In genomic region chr14:74956000-74956279, GRCh38 we compare ENCODE assay signal across 10 cellular contexts. TPM values are rescaled to one million over a fixed set of nuclear protein-coding genes. Genes with fewer than 3 reads are reported as not detected.
DNase-seq lines count a peak whose midpoint lies in the region; ATAC-seq, FAIRE-seq and TF ChIP-seq lines count a peak whose summit lies in the region.
"Had no signal": no experiment of that assay in that cellular context is flagged by ENCODE, and none has a peak within 500 bp of the region (broad histone marks: within the 10 kb centered on the region; RNA-seq: fewer than 3 reads in every experiment).

No MANE protein-coding gene starts in this region.

- H3K9me3 ChIP-seq in A549: no peaks in the 10 kb centered on the region
- H3K9me3 ChIP-seq in HEK293 (ENCODE audit: control insufficient read depth, insufficient read depth, low read depth, low read length): no peaks in the 10 kb centered on the region
- H3K9me3 ChIP-seq in naive thymus-derived CD4-positive, alpha-beta T cell (ENCODE audit: control insufficient read depth in 2 of 3, low read length in 3 of 3): no peaks in the 10 kb centered on the region

- H3K27ac ChIP-seq in A549: peak overlapping the region; percentile 60 to 80; a peak in 3 of 6 replicates
- no peak overlapping the region; the same call in 1 of the 2 replicates for H3K27ac ChIP-seq in HEK293 (ENCODE audit: extremely low read depth, low read depth, low read length)
- H3K27ac ChIP-seq in naive thymus-derived CD4-positive, alpha-beta T cell (ENCODE audit: low read depth, low read length): no peak overlapping the region

- CTCF ChIA-PET in A549 (lab: Yijun Ruan, JAX): interaction anchor here (1.2 to 11.6 kb wide), 5 partner anchors 11 to 133 kb away, joined by 4 to 105 read pairs (median 8); no protein-coding TSS in a partner anchor
- CTCF ChIA-PET in HEK293 (lab: Yijun Ruan, JAX): interaction anchor here (1.0 to 3.0 kb wide), 2 partner anchors 10 to 21 kb away, joined by 7 to 15 read pairs; no protein-coding TSS in a partner anchor
- CTCF ChIA-PET in naive thymus-derived CD4-positive, alpha-beta T cell (lab: Charles Lee): no interaction called here

- ATAC-seq in A549 (no peak), GM18519 (IDR thresholded peaks at IDR 0.05; ENCODE audit: low FRiP score, unreplicated experiment) (no peak)
- no peak for ATAC-seq in central memory CD8-positive, alpha-beta T cell (replicated peaks; ENCODE audit: extremely low read depth, poor library complexity, severe bottlenecking)
- ATAC-seq in naive thymus-derived CD4-positive, alpha-beta T cell: no peak

- TF ChIP-seq POLR2A in A549 (IDR thresholded peaks at IDR 0.05; ENCODE audit: low read length): no peak

- no peaks in the 10 kb centered on the region for H3K9me3 Mint-ChIP-seq in central memory CD8-positive, alpha-beta T cell
- H3K9me3 Mint-ChIP-seq in naive thymus-derived CD4-positive, alpha-beta T cell: no peaks in the 10 kb centered on the region
- H3K9me3 Mint-ChIP-seq: dendritic cell treated with granulocyte-macrophage colony-stimulating factor and Interleukin-4, amounts not matched to agents 40 ng/mL and 50 ng/mL, for 4 days had no signal

- H3K27me3 ChIP-seq in naive thymus-derived CD4-positive, alpha-beta T cell (ENCODE audit: control insufficient read depth in 2 of 2, insufficient read depth in 2 of 2, low read length in 2 of 2): peaks cover 0 to 8% of the 10 kb centered on the region in 2 donors

- no peak for FAIRE-seq in A549 (lab: Jason Lieb, UNC)

- peaks cover 2% of the 10 kb centered on the region for H3K36me3 Mint-ChIP-seq in central memory CD8-positive, alpha-beta T cell (ENCODE audit: insufficient read depth)
- H3K36me3 Mint-ChIP-seq in naive thymus-derived CD4-positive, alpha-beta T cell: no peaks in the 10 kb centered on the region

- H3K4me1 ChIP-seq in A549: peaks cover 7% of the 10 kb centered on the region
- peaks cover 20% of the 10 kb centered on the region for H3K4me1 ChIP-seq in HEK293 (ENCODE audit: control insufficient read depth, insufficient read depth, low read length)
- H3K4me1 ChIP-seq in naive thymus-derived CD4-positive, alpha-beta T cell (ENCODE audit: control insufficient read depth in 2 of 2, insufficient read depth in 2 of 2, low read length in 2 of 2): peaks cover 0 to 4% of the 10 kb centered on the region in 2 donors

- in situ Hi-C loops in KBM-7 (cut with MboI; ENCODE audit: low pct_unique_long_range_greater_than_20kb, low sequenced_read_pairs): no loop called here

- POLR2A ChIA-PET in A549 (lab: Yijun Ruan, JAX) (interaction anchor here (0.6 to 1.0 kb wide), 2 partner anchors 14 to 50 kb away, joined by 3 read pairs; no protein-coding TSS in a partner anchor), HEK293 (lab: Yijun Ruan, JAX) (interaction anchor here (1.0 to 1.6 kb wide), 6 partner anchors 9 to 113 kb away, joined by 3 to 6 read pairs (median 4); partner anchors contain the start of genes ACYP1, EIF2B2 and ZC2HC1C)
- POLR2A ChIA-PET in naive thymus-derived CD4-positive, alpha-beta T cell (lab: Charles Lee): no interaction called here

- WGBS in A549 (ENCODE audit: missing lambda C conversion rate): 88% methylated on average over 8 of the region's 9 CpGs

- peak overlapping the region; percentile 89 for H3K4me2 ChIP-seq in A549

- TF ChIP-seq CTCF in A549 (IDR thresholded peaks at IDR 0.05) (no peak), HEK293 (tag by site-specific recombination; IDR thresholded peaks at IDR 0.05) (no peak)

- H3K4me3 Mint-ChIP-seq in central memory CD8-positive, alpha-beta T cell: peak overlapping the region; percentile 27
- H3K4me3 Mint-ChIP-seq in naive thymus-derived CD4-positive, alpha-beta T cell: peak overlapping the region; percentile 24 to 70 (median 58)

- H3K27ac Mint-ChIP-seq in central memory CD8-positive, alpha-beta T cell (ENCODE audit: low read depth): no peak overlapping the region
- no peak overlapping the region for H3K27ac Mint-ChIP-seq in naive thymus-derived CD4-positive, alpha-beta T cell
- H3K27ac Mint-ChIP-seq: dendritic cell treated with granulocyte-macrophage colony-stimulating factor and Interleukin-4, amounts not matched to agents 40 ng/mL and 50 ng/mL, for 4 days had no signal

- peak overlapping the region; percentile 60 for H3K4me3 ChIP-seq in A549
- peak overlapping the region; percentile 29; the same call in 1 of the 2 replicates for H3K4me3 ChIP-seq in HEK293 (ENCODE audit: low read depth, low read length)
- H3K4me3 ChIP-seq in naive thymus-derived CD4-positive, alpha-beta T cell (ENCODE audit: low read length): no peak overlapping the region

- H3K27me3 Mint-ChIP-seq in central memory CD8-positive, alpha-beta T cell: peaks cover 9% of the 10 kb centered on the region
- H3K27me3 Mint-ChIP-seq in naive thymus-derived CD4-positive, alpha-beta T cell: peaks cover 4 to 15% (median 11%) of the 10 kb centered on the region in 5 donors

- DNase-seq in A549 (ENCODE audit: low read depth in 1 of 2, low spot score in 1 of 2) (no peak), glomerular visceral epithelial cell (ENCODE audit: extremely low spot score) (no peak), kidney tubule cell (ENCODE audit: low spot score) (no peak), KBM-7 (no peak)
- no peak for DNase-seq in central memory CD8-positive, alpha-beta T cell (ENCODE audit: low spot score in 2 of 2)
- no peak for DNase-seq in naive thymus-derived CD4-positive, alpha-beta T cell
- DNase-seq: DND-41 had no signal

- peaks cover 0 to 20% of the 10 kb centered on the region in 2 experiments; a peak in 1 of 3 replicates for H3K36me3 ChIP-seq in HEK293 (ENCODE audit: control insufficient read depth in 2 of 2, insufficient read depth in 1 of 2, low read length in 2 of 2)
- H3K36me3 ChIP-seq in naive thymus-derived CD4-positive, alpha-beta T cell (ENCODE audit: control insufficient read depth in 2 of 3, insufficient read depth in 3 of 3, low read length in 3 of 3): no peaks in the 10 kb centered on the region

- intact Hi-C loops in naive thymus-derived CD4-positive, alpha-beta T cell (cut with micrococcal nuclease): no loop called here

- TF ChIP-seq EP300 in A549 (IDR thresholded peaks at IDR 0.05): no peak

- no peak for TF ChIP-seq RAD21 in A549 (conservative IDR thresholded peaks at IDR 0.05 in 1 of 2, IDR thresholded peaks at IDR 0.05 in 1 of 2)

- H3K4me1 Mint-ChIP-seq in central memory CD8-positive, alpha-beta T cell: no peaks in the 10 kb centered on the region
- peaks cover 0 to 5% (median 0%) of the 10 kb centered on the region in 7 donors for H3K4me1 Mint-ChIP-seq in naive thymus-derived CD4-positive, alpha-beta T cell

TF ChIP-seq in A549, 52 proteins besides CTCF, POLR2A, EP300 and RAD21 (continues in another document):
- TF ChIP-seq MAZ (IDR thresholded peaks at IDR 0.05; ENCODE audit: borderline replicate concordance, low read depth, low read length) (no peak), HOXB13 (CRISPR knock-in tag; IDR thresholded peaks at IDR 0.05; ENCODE audit: low read depth) (no peak)

TF ChIP-seq in HEK293, 187 proteins besides CTCF, POLR2A, EP300 and RAD21 (continues in another document):
- no peak for TF ChIP-seq ZSCAN18 (tag by site-specific recombination; IDR thresholded peaks at IDR 0.05)
- no peak for TF ChIP-seq ZNF423 (tag by site-specific recombination; IDR thresholded peaks at IDR 0.05)
- no peak for TF ChIP-seq ZNF544 (tag by site-specific recombination; IDR thresholded peaks at IDR 0.05)

RNA-seq across cellular contexts. Expression of gene PGF, which starts 0.5 kb away (rescaled TPM):
- polyA plus RNA-seq in A549 (2011; rRNA removed) (0.52 and 0.63 TPM in 2 replicates), A549 (2017; fragmentation: RNase III; extraction: RNeasy Plus Mini Kit Qiagen cat#74134 plus additional on column Dnase treatment) (1.1 to 1.2 TPM (median 1.1 TPM) in 3 replicates)
- 1.0 and 1.3 TPM in 2 replicates for polyA plus RNA-seq in A549 (2012; cell fraction: cytosol; rRNA removed)
- 0.58 and 1.00 TPM in 2 replicates for polyA plus RNA-seq in A549 (2012; cell fraction: nucleus; rRNA removed)
- 0.44 and 1.1 TPM in 2 replicates for polyA minus RNA-seq in A549 (2011; rRNA and poly(A)+ RNA removed)
- total RNA-seq in naive thymus-derived CD4-positive, alpha-beta T cell: under 1 TPM in 2 of 5 experiments, not detected in 3; 0.22 to 0.37 TPM
- polyA plus RNA-seq in naive thymus-derived CD4-positive, alpha-beta T cell: under 1 TPM in 1 of 2 donors, not detected in 1; 0.17 TPM

RNA-seq across cellular contexts. Expression of gene RPS6KL1, which starts 32.9 kb away (rescaled TPM):
- 0.32 and 0.40 TPM in 2 replicates for polyA plus RNA-seq in A549 (2011; rRNA removed)
- polyA plus RNA-seq in A549 (2012; cell fraction: cytosol; rRNA removed): 1.1 and 1.2 TPM in 2 replicates
- polyA plus RNA-seq in A549 (2012; cell fraction: nucleus; rRNA removed): 3.5 and 5.8 TPM in 2 replicates
- polyA plus RNA-seq in A549 (2017; fragmentation: RNase III; extraction: RNeasy Plus Mini Kit Qiagen cat#74134 plus additional on column Dnase treatment): 0.71 to 1.2 TPM (median 0.99 TPM) in 3 replicates
- 0.62 and 1.6 TPM in 2 replicates for polyA minus RNA-seq in A549 (2011; rRNA and poly(A)+ RNA removed)
- 10 to 100 TPM in 2 of 5 experiments, 1 to 10 TPM in 3; 3.0 to 12.8 (median 6.3) TPM for total RNA-seq in naive thymus-derived CD4-positive, alpha-beta T cell
- 1 to 10 TPM; 2.0 to 4.0 TPM for polyA plus RNA-seq in naive thymus-derived CD4-positive, alpha-beta T cell

RNA-seq across cellular contexts. Expression of gene EIF2B2, which starts 46.8 kb away (rescaled TPM):
- 116 and 142 TPM in 2 replicates for polyA plus RNA-seq in A549 (2011; rRNA removed)
- 102 and 117 TPM in 2 replicates for polyA plus RNA-seq in A549 (2012; cell fraction: cytosol; rRNA removed)
- polyA plus RNA-seq in A549 (2012; cell fraction: nucleus; rRNA removed): 64.6 and 86.0 TPM in 2 replicates
- 86.2 to 88.4 TPM (median 86.3 TPM) in 3 replicates for polyA plus RNA-seq in A549 (2017; fragmentation: RNase III; extraction: RNeasy Plus Mini Kit Qiagen cat#74134 plus additional on column Dnase treatment)
- 78.2 and 82.6 TPM in 2 replicates for polyA minus RNA-seq in A549 (2011; rRNA and poly(A)+ RNA removed)
- total RNA-seq in naive thymus-derived CD4-positive, alpha-beta T cell: 10 to 100 TPM; 23.8 to 40.7 (median 26.1) TPM
- polyA plus RNA-seq in naive thymus-derived CD4-positive, alpha-beta T cell: 10 to 100 TPM; 18.2 to 19.8 TPM

Comparison
In these comparisons a context has a peak if more than half of its experiments do, and no peak if none do; other contexts are left out.
1. H3K27ac ChIP-seq: peak in A549 (2 of 2); none in HEK293 (single experiment) and naive thymus-derived CD4-positive, alpha-beta T cell (single experiment).